ENCODE assay signal across 2 cellular contexts in the genomic region with DNA sequence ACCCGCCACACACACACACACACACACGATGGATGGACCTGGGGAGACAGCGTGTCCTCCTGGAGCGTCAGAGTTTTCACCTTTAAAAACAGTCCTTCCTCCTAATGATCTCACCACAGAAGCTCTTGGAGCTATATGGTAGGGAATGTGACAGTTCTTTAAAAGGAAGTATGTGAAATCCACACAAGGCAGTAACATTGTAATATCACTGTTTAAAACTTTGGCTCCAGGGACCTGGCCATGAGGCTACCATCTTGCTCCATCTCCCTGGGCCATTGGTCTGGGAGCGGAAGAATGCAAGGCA.
TF ChIP-seq lines count a peak whose summit lies in the region.

No MANE protein-coding gene starts in this region.

TF ChIP-seq in HepG2, 621 proteins besides CTCF, POLR2A, EP300 and RAD21 (continues in another document):
- TF ChIP-seq ADNP (CRISPR knock-in tag; IDR thresholded peaks at IDR 0.05): no peak
- TF ChIP-seq, protein P1, sequence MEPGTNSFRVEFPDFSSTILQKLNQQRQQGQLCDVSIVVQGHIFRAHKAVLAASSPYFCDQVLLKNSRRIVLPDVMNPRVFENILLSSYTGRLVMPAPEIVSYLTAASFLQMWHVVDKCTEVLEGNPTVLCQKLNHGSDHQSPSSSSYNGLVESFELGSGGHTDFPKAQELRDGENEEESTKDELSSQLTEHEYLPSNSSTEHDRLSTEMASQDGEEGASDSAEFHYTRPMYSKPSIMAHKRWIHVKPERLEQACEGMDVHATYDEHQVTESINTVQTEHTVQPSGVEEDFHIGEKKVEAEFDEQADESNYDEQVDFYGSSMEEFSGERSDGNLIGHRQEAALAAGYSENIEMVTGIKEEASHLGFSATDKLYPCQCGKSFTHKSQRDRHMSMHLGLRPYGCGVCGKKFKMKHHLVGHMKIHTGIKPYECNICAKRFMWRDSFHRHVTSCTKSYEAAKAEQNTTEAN (CRISPR knock-in tag; conservative IDR thresholded peaks at IDR 0.05): 0 out of 2 replicates have a peak, but pooled peaks have one; percentile 1
- no peak for TF ChIP-seq ZSCAN20 (CRISPR knock-in tag; IDR thresholded peaks at IDR 0.05; ENCODE audit: borderline replicate concordance)
- TF ChIP-seq, protein P2, sequence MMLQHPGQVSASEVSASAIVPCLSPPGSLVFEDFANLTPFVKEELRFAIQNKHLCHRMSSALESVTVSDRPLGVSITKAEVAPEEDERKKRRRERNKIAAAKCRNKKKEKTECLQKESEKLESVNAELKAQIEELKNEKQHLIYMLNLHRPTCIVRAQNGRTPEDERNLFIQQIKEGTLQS (CRISPR knock-in tag; IDR thresholded peaks at IDR 0.05): no peak
- peak; percentile 27; the same call in 1 of the 2 replicates for TF ChIP-seq HOXA5 (CRISPR knock-in tag; IDR thresholded peaks at IDR 0.05)
- TF ChIP-seq ZNF567 (CRISPR knock-in tag; IDR thresholded peaks at IDR 0.05; ENCODE audit: borderline replicate concordance): peak; percentile 7; the same call in 1 of the 2 replicates
- TF ChIP-seq HHEX (CRISPR knock-in tag; IDR thresholded peaks at IDR 0.05): no peak
- TF ChIP-seq ZBTB7A (CRISPR knock-in tag; IDR thresholded peaks at IDR 0.05): no peak
- no peak for TF ChIP-seq RFX3 (CRISPR knock-in tag; IDR thresholded peaks at IDR 0.05)
- TF ChIP-seq SMAD1 (CRISPR knock-in tag; IDR thresholded peaks at IDR 0.05; ENCODE audit: borderline replicate concordance, low read depth): no peak
- TF ChIP-seq REXO4 (CRISPR knock-in tag; IDR thresholded peaks at IDR 0.05; ENCODE audit: borderline replicate concordance): no peak
- TF ChIP-seq, protein P3, sequence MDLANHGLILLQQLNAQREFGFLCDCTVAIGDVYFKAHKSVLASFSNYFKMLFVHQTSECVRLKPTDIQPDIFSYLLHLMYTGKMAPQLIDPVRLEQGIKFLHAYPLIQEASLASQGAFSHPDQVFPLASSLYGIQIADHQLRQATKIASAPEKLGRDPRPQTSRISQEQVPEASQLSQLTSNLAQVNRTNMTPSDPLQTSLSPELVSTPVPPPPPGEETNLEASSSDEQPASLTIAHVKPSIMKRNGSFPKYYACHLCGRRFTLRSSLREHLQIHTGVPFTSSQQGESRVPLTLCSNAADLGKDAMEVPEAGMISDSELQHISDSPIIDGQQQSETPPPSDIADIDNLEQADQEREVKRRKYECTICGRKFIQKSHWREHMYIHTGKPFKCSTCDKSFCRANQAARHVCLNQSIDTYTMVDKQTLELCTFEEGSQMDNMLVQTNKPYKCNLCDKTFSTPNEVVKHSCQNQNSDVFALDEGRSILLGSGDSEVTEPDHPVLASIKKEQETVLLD (CRISPR knock-in tag; IDR thresholded peaks at IDR 0.05; ENCODE audit: low read depth): no peak
- no peak for TF ChIP-seq SP1 (IDR thresholded peaks at IDR 0.05)
- TF ChIP-seq SP1 (CRISPR knock-in tag; IDR thresholded peaks at IDR 0.05): no peak
- no peak for TF ChIP-seq ZNF180 (CRISPR knock-in tag; IDR thresholded peaks at IDR 0.05; ENCODE audit: borderline replicate concordance, low read depth)
- TF ChIP-seq HOXD1 (CRISPR knock-in tag; IDR thresholded peaks at IDR 0.05): no peak
- no peak for TF ChIP-seq ARNT (IDR thresholded peaks at IDR 0.05)
- no peak for TF ChIP-seq FOSL1 (CRISPR knock-in tag; IDR thresholded peaks at IDR 0.05; ENCODE audit: borderline replicate concordance)
- TF ChIP-seq, protein P4, sequence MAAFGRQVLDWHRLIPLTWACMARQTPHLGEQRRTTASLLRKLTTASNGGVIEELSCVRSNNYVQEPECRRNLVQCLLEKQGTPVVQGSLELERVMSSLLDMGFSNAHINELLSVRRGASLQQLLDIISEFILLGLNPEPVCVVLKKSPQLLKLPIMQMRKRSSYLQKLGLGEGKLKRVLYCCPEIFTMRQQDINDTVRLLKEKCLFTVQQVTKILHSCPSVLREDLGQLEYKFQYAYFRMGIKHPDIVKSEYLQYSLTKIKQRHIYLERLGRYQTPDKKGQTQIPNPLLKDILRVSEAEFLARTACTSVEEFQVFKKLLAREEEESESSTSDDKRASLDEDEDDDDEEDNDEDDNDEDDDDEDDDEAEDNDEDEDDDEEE (CRISPR knock-in tag; IDR thresholded peaks at IDR 0.05): no peak
- TF ChIP-seq, protein P5, sequence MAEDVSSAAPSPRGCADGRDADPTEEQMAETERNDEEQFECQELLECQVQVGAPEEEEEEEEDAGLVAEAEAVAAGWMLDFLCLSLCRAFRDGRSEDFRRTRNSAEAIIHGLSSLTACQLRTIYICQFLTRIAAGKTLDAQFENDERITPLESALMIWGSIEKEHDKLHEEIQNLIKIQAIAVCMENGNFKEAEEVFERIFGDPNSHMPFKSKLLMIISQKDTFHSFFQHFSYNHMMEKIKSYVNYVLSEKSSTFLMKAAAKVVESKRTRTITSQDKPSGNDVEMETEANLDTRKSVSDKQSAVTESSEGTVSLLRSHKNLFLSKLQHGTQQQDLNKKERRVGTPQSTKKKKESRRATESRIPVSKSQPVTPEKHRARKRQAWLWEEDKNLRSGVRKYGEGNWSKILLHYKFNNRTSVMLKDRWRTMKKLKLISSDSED (CRISPR knock-in tag; IDR thresholded peaks at IDR 0.05): no peak
- TF ChIP-seq, protein P6, sequence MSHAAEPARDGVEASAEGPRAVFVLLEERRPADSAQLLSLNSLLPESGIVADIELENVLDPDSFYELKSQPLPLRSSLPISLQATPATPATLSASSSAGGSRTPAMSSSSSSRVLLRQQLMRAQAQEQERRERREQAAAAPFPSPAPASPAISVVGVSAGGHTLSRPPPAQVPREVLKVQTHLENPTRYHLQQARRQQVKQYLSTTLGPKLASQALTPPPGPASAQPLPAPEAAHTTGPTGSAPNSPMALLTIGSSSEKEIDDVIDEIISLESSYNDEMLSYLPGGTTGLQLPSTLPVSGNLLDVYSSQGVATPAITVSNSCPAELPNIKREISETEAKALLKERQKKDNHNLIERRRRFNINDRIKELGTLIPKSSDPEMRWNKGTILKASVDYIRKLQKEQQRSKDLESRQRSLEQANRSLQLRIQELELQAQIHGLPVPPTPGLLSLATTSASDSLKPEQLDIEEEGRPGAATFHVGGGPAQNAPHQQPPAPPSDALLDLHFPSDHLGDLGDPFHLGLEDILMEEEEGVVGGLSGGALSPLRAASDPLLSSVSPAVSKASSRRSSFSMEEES (CRISPR knock-in tag; IDR thresholded peaks at IDR 0.05): no peak
- TF ChIP-seq KDM2A (CRISPR knock-in tag; IDR thresholded peaks at IDR 0.05; ENCODE audit: borderline replicate concordance, low read depth): no peak
- 0 out of 2 replicates have a peak, but pooled peaks have one; percentile 10 for TF ChIP-seq ZNF572 (CRISPR knock-in tag; IDR thresholded peaks at IDR 0.05)
- TF ChIP-seq, protein P7, sequence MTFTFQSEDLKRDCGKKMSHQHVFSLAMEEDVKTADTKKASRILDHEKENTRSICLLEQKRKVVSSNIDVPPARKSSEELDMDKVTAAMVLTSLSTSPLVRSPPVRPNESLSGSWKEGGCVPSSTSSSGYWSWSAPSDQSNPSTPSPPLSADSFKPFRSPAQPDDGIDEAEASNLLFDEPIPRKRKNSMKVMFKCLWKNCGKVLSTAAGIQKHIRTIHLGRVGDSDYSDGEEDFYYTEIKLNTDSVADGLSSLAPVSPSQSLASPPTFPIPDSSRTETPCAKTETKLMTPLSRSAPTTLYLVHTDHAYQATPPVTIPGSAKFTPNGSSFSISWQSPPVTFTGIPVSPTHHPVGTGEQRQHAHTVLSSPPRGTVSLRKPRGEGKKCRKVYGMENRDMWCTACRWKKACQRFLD (CRISPR knock-in tag; IDR thresholded peaks at IDR 0.05; ENCODE audit: borderline replicate concordance): no peak
- TF ChIP-seq RELA (CRISPR knock-in tag; IDR thresholded peaks at IDR 0.05): no peak
- no peak for TF ChIP-seq STAT5B (CRISPR knock-in tag; IDR thresholded peaks at IDR 0.05)

TF ChIP-seq in GM12891, 5 proteins besides CTCF, POLR2A, EP300 and RAD21:
- no peak for TF ChIP-seq PAX5 (IDR thresholded peaks at IDR 0.05; ENCODE audit: insufficient read depth, low read length, severe bottlenecking)
- no peak for TF ChIP-seq POU2F2 (IDR thresholded peaks at IDR 0.05; ENCODE audit: low read depth, low read length)
- TF ChIP-seq POLR2AphosphoS5 (IDR thresholded peaks at IDR 0.05; ENCODE audit: low read depth, low read length): no peak
- TF ChIP-seq SPI1 (IDR thresholded peaks at IDR 0.05; ENCODE audit: low read depth, low read length): no peak
- no peak for TF ChIP-seq TAF1 (IDR thresholded peaks at IDR 0.05; ENCODE audit: low read depth, low read length)
